In genomic region chr4:169620846-169621228, GRCh38 we compare ENCODE assay signal across 8 cellular contexts. TPM values are rescaled to one million over a fixed set of nuclear protein-coding genes. Genes with fewer than 3 reads are reported as not detected.
A peak's percentile ranks its signal among the peaks of the same experiment; 100 is the strongest.
DNase-seq lines count a peak whose midpoint lies in the region; ATAC-seq, FAIRE-seq and TF ChIP-seq lines count a peak whose summit lies in the region.

No MANE protein-coding gene starts in this region.

- H3K4me2 ChIP-seq in keratinocyte (ENCODE audit: control insufficient read depth, extremely low read depth, insufficient read depth, low read depth, low read length): peak overlapping the region; percentile 88

- no peaks in the 10 kb centered on the region for H3K27me3 ChIP-seq in keratinocyte (ENCODE audit: control insufficient read depth, extremely low read depth, insufficient read depth, low read length)

- peak overlapping the region; percentile 99 for H3K27ac ChIP-seq in keratinocyte (ENCODE audit: control insufficient read depth, insufficient read depth, low read length)

- ATAC-seq in stimulated activated naive CD8-positive, alpha-beta T cell treated with anti-CD3 and anti-CD28 coated beads, Interleukin-15, Interleukin-2, amounts not matched to agents 100 U/mL and 50 U/mL, for 24 hours: no peak
- no peak for ATAC-seq in GM19023 (IDR thresholded peaks at IDR 0.05; ENCODE audit: unreplicated experiment)

- H3K4me3 ChIP-seq in astrocyte of the spinal cord (ENCODE audit: low read depth, low read length): peak overlapping the region; percentile 94
- peak overlapping the region; percentile 58 to 98 (median 98) for H3K4me3 ChIP-seq in keratinocyte (ENCODE audit: control insufficient read depth in 2 of 3, extremely low read depth in 1 of 3, insufficient read depth in 2 of 3, low read depth in 1 of 3, low read length in 3 of 3)

- peak overlapping the region; percentile 98 for H3K9ac ChIP-seq in keratinocyte (ENCODE audit: control insufficient read depth, extremely low read depth, insufficient read depth, low read length)

- dilution Hi-C loops in keratinocyte (cut with MboI; ENCODE audit: extremely low pct_ligation_motif_present, low sequenced_read_pairs): no loop called here

- FAIRE-seq in keratinocyte (lab: Jason Lieb, UNC): peak; percentile 62
- no peak for FAIRE-seq in RCC 7860 (lab: Jason Lieb, UNC)

- H4K20me1 ChIP-seq in keratinocyte (ENCODE audit: control insufficient read depth, extremely low read depth, insufficient read depth, low read length): peaks cover 2% of the 10 kb centered on the region

- H3K4me1 ChIP-seq in keratinocyte (ENCODE audit: control insufficient read depth, extremely low read depth, insufficient read depth, low read length): peaks cover 11% of the 10 kb centered on the region

- H3K9me1 ChIP-seq in keratinocyte (ENCODE audit: control insufficient read depth, extremely low read depth, insufficient read depth, low read length): no peaks in the 10 kb centered on the region

- TF ChIP-seq CTCF in astrocyte of the spinal cord (IDR thresholded peaks at IDR 0.05; ENCODE audit: low read depth, low read length): no peak
- no peak for TF ChIP-seq CTCF in keratinocyte (optimal IDR thresholded peaks at IDR 0.05 in 1 of 3, IDR thresholded peaks at IDR 0.05 in 1 of 3, conservative IDR thresholded peaks at IDR 0.05 in 1 of 3; ENCODE audit: extremely low read depth in 1 of 3, insufficient read depth in 2 of 3, low read length in 3 of 3)

- peak overlapping the region; percentile 89 for H2AFZ ChIP-seq in keratinocyte (ENCODE audit: control insufficient read depth, low read length)

- no peaks in the 10 kb centered on the region for H3K9me3 ChIP-seq in keratinocyte (ENCODE audit: control insufficient read depth, low read depth, low read length)

- DNase-seq in EL: peak; percentile 35
- peak; percentile 54 for DNase-seq in NCI-H748 (lab: John Stamatoyannopoulos, UW; ENCODE audit: unreplicated experiment)
- peak; percentile 34 for DNase-seq in astrocyte of the spinal cord (ENCODE audit: low read depth, low spot score)
- no peak for DNase-seq in keratinocyte (ENCODE audit: low read depth, low spot score)
- DNase-seq in stimulated activated naive CD8-positive, alpha-beta T cell treated with anti-CD3 and anti-CD28 coated beads, Interleukin-15, Interleukin-2, amounts not matched to agents 100 U/mL and 50 U/mL, for 24 hours: peak; percentile 30
- DNase-seq in NCI-H1105 (lab: John Stamatoyannopoulos, UW): no peak
- no peak for DNase-seq in RCC 7860 (ENCODE audit: low spot score)

- no peaks in the 10 kb centered on the region for H3K36me3 ChIP-seq in keratinocyte (ENCODE audit: control insufficient read depth in 2 of 2, extremely low read depth in 1 of 2, insufficient read depth in 2 of 2, low read length in 2 of 2)

- in situ Hi-C loops in astrocyte of the spinal cord (cut with HindIII; ENCODE audit: low sequenced_read_pairs): no loop called here

- peaks cover 49% of the 10 kb centered on the region for H3K79me2 ChIP-seq in keratinocyte (ENCODE audit: control insufficient read depth, insufficient read depth, low read length)

RNA-seq across cellular contexts. Expression of gene CLCN3, which starts 0.5 kb away (rescaled TPM):
- 18.6 to 34.2 TPM (median 26.4 TPM) in 3 replicates for polyA plus RNA-seq in keratinocyte
- 87.8 TPM for polyA plus RNA-seq in keratinocyte (2011; ENCODE audit: low read depth)
- 8.4 and 16.7 TPM in 2 replicates for polyA plus RNA-seq in keratinocyte (2011; cell fraction: cytosol; rRNA removed)
- 21.2 and 35.7 TPM in 2 replicates for polyA plus RNA-seq in keratinocyte (2011; cell fraction: nucleus; rRNA removed)
- polyA plus RNA-seq in keratinocyte (2012; ENCODE audit: low replicate concordance): 18.6 and 19.5 TPM in 2 replicates
- polyA minus RNA-seq in keratinocyte: 10.0 to 47.9 TPM (median 39.6 TPM) in 3 replicates
- 18.8 TPM for polyA minus RNA-seq in keratinocyte (2011; cell fraction: cytosol; rRNA and poly(A)+ RNA removed)
- polyA minus RNA-seq in keratinocyte (2011; cell fraction: nucleus; rRNA and poly(A)+ RNA removed): 34.8 and 66.4 TPM in 2 replicates

RNA-seq across cellular contexts. Expression of gene NEK1, which starts 8.5 kb away (rescaled TPM):
- polyA plus RNA-seq in keratinocyte: 3.8 to 7.8 TPM (median 5.0 TPM) in 3 replicates
- 10.3 TPM for polyA plus RNA-seq in keratinocyte (2011; ENCODE audit: low read depth)
- 3.9 and 6.7 TPM in 2 replicates for polyA plus RNA-seq in keratinocyte (2011; cell fraction: cytosol; rRNA removed)
- 6.9 and 9.4 TPM in 2 replicates for polyA plus RNA-seq in keratinocyte (2011; cell fraction: nucleus; rRNA removed)
- polyA plus RNA-seq in keratinocyte (2012; ENCODE audit: low replicate concordance): 3.7 and 6.2 TPM in 2 replicates
- polyA minus RNA-seq in keratinocyte: 1.6 to 12.0 TPM (median 9.3 TPM) in 3 replicates
- polyA minus RNA-seq in keratinocyte (2011; cell fraction: cytosol; rRNA and poly(A)+ RNA removed): 10.0 TPM
- polyA minus RNA-seq in keratinocyte (2011; cell fraction: nucleus; rRNA and poly(A)+ RNA removed): 15.6 and 19.2 TPM in 2 replicates

Comparison
In these comparisons a context has a peak if more than half of its experiments do, and no peak if none do; other contexts are left out.
1. DNase-seq: peak in EL (single experiment), NCI-H748 (single experiment), astrocyte of the spinal cord (single experiment) and stimulated activated naive CD8-positive, alpha-beta T cell treated with anti-CD3 and anti-CD28 coated beads, Interleukin-15, Interleukin-2, amounts not matched to agents 100 U/mL and 50 U/mL, for 24 hours (single experiment); none in keratinocyte (single experiment), NCI-H1105 (single experiment) and RCC 7860 (single experiment).